21 cellular contexts compared by ENCODE assay signal in genomic region chr3:18734309-18734708, GRCh38.
DNase-seq lines count a peak whose midpoint lies in the region; ATAC-seq and TF ChIP-seq lines count a peak whose summit lies in the region.
"Had no signal": no experiment of that assay in that cellular context is flagged by ENCODE, and none has a peak within 500 bp of the region (broad histone marks: within the 10 kb centered on the region; RNA-seq: fewer than 3 reads in every experiment).

No MANE protein-coding gene starts in this region.

- peak overlapping the region; percentile 71 for H3K27ac Mint-ChIP-seq in activated T-cell treated with anti-CD3 and anti-CD28 coated beads, Interleukin-2, amount 50 U/mL, for 72 hours
- H3K27ac Mint-ChIP-seq in activated T-cell treated with anti-CD3 and anti-CD28 coated beads, Interleukin-2, amount 50 U/mL, for 24 hours = no peak overlapping the region
- H3K27ac Mint-ChIP-seq in CD4-positive, CD25-positive, alpha-beta regulatory T cell = peak overlapping the region in 2 of 3 donors; percentile 4 to 30
- H3K27ac Mint-ChIP-seq in activated T-helper 17 cell treated with anti-CD3 and anti-CD28 coated beads, Interleukin-2, amount 50 U/mL, for 72 hours = peak overlapping the region; percentile 4
- H3K27ac Mint-ChIP-seq: CD14-positive monocyte had no signal

- H3K27me3 ChIP-seq in CD4-positive, CD25-positive, alpha-beta regulatory T cell (ENCODE audit: control insufficient read depth, insufficient read depth, low read length) = no peaks in the 10 kb centered on the region
- H3K27me3 ChIP-seq in transverse colon = no peaks in the 10 kb centered on the region
- H3K27me3 ChIP-seq: BE2C had no signal

- no peak for DNase-seq in activated T-cell treated with anti-CD3 and anti-CD28 coated beads, Interleukin-2, amount 50 U/mL, for 72 hours
- DNase-seq in activated T-cell treated with anti-CD3 and anti-CD28 coated beads, Interleukin-2, amount 50 U/mL, for 24 hours = no peak
- no peak for DNase-seq in CD4-positive, CD25-positive, alpha-beta regulatory T cell
- DNase-seq in NCI-H1694 (lab: John Stamatoyannopoulos, UW) = no peak
- no peak for DNase-seq in transverse colon
- DNase-seq: 8988T; ACHN; AML-193; BE2C; Calu3; CD4-positive, alpha-beta memory T cell; COR-L47; DMS53; DMS79 treated with DMSO at 0.1 percent for 48 hours; GF-D8; GOT3 had no signal

- no peaks in the 10 kb centered on the region for H3K36me3 ChIP-seq in CD4-positive, CD25-positive, alpha-beta regulatory T cell (ENCODE audit: control insufficient read depth, insufficient read depth, low read length)
- H3K36me3 ChIP-seq in transverse colon = no peaks in the 10 kb centered on the region
- H3K36me3 ChIP-seq: BE2C; BLaER1 treated with 17β-estradiol and CSF1 and Interleukin-3, amounts not matched to agents 10 nM and 100 nM; HAP-1 had no signal

- no peak for ATAC-seq in activated T-cell treated with anti-CD3 and anti-CD28 coated beads, Interleukin-2, amount 50 U/mL, for 72 hours (replicated peaks in 1 of 2)
- no peak for ATAC-seq in CD4-positive, CD25-positive, alpha-beta regulatory T cell (ENCODE audit: low read depth in 2 of 2)
- no peak for ATAC-seq in activated T-helper 17 cell treated with anti-CD3 and anti-CD28 coated beads, Interleukin-2, amount 50 U/mL, for 72 hours (replicated peaks)
- ATAC-seq: A549 had no signal

- no peaks in the 10 kb centered on the region for H3K27me3 Mint-ChIP-seq in activated T-cell treated with anti-CD3 and anti-CD28 coated beads, Interleukin-2, amount 50 U/mL, for 72 hours (ENCODE audit: low read depth)
- no peaks in the 10 kb centered on the region for H3K27me3 Mint-ChIP-seq in activated T-cell treated with anti-CD3 and anti-CD28 coated beads, Interleukin-2, amount 50 U/mL, for 24 hours
- H3K27me3 Mint-ChIP-seq in CD4-positive, CD25-positive, alpha-beta regulatory T cell = no peaks in the 10 kb centered on the region
- H3K27me3 Mint-ChIP-seq in activated T-helper 17 cell treated with anti-CD3 and anti-CD28 coated beads, Interleukin-2, amount 50 U/mL, for 72 hours = no peaks in the 10 kb centered on the region
- H3K27me3 Mint-ChIP-seq: CD4-positive, alpha-beta memory T cell had no signal

- WGBS in transverse colon (ENCODE audit: low coverage in 1 of 2), 2 donors = 85 to 94% methylated on average over 2 of the region's 2 CpGs

- peaks cover 3 to 5% of the 10 kb centered on the region in 2 donors for H3K9me3 Mint-ChIP-seq in activated T-cell treated with anti-CD3 and anti-CD28 coated beads, Interleukin-2, amount 50 U/mL, for 72 hours
- H3K9me3 Mint-ChIP-seq in activated T-cell treated with anti-CD3 and anti-CD28 coated beads, Interleukin-2, amount 50 U/mL, for 24 hours = peaks cover 33% of the 10 kb centered on the region
- no peaks in the 10 kb centered on the region for H3K9me3 Mint-ChIP-seq in CD4-positive, CD25-positive, alpha-beta regulatory T cell
- peaks cover 8% of the 10 kb centered on the region for H3K9me3 Mint-ChIP-seq in activated T-helper 17 cell treated with anti-CD3 and anti-CD28 coated beads, Interleukin-2, amount 50 U/mL, for 72 hours
- H3K9me3 Mint-ChIP-seq: CD14-positive monocyte had no signal

- intact Hi-C loops in transverse colon (cut with DNase I; ENCODE audit: low total_unique reads) = no loop called here

- H3K4me1 Mint-ChIP-seq in activated T-cell treated with anti-CD3 and anti-CD28 coated beads, Interleukin-2, amount 50 U/mL, for 72 hours (ENCODE audit: low read depth) = peaks cover 80% of the 10 kb centered on the region
- peaks cover 77% of the 10 kb centered on the region for H3K4me1 Mint-ChIP-seq in activated T-cell treated with anti-CD3 and anti-CD28 coated beads, Interleukin-2, amount 50 U/mL, for 24 hours (ENCODE audit: low read depth)
- peaks cover 9 to 37% (median 25%) of the 10 kb centered on the region in 4 donors for H3K4me1 Mint-ChIP-seq in CD4-positive, CD25-positive, alpha-beta regulatory T cell
- H3K4me1 Mint-ChIP-seq in activated T-helper 17 cell treated with anti-CD3 and anti-CD28 coated beads, Interleukin-2, amount 50 U/mL, for 72 hours = peaks cover 46% of the 10 kb centered on the region

- in situ Hi-C loops in transverse colon (cut with MboI; ENCODE audit: low pct_ligation_motif_present in 1 of 4, low pct_unique_long_range_greater_than_20kb in 1 of 4, low sequenced_read_pairs in 3 of 4) = no loop called here

- no peak for TF ChIP-seq CTCF in transverse colon (IDR thresholded peaks at IDR 0.05)

- peaks cover 12 to 14% of the 10 kb centered on the region in 2 donors for H3K36me3 Mint-ChIP-seq in activated T-cell treated with anti-CD3 and anti-CD28 coated beads, Interleukin-2, amount 50 U/mL, for 72 hours (ENCODE audit: insufficient read depth in 2 of 2)
- peaks cover 41% of the 10 kb centered on the region for H3K36me3 Mint-ChIP-seq in activated T-cell treated with anti-CD3 and anti-CD28 coated beads, Interleukin-2, amount 50 U/mL, for 24 hours (ENCODE audit: low read depth)
- no peaks in the 10 kb centered on the region for H3K36me3 Mint-ChIP-seq in CD4-positive, CD25-positive, alpha-beta regulatory T cell
- peaks cover 6% of the 10 kb centered on the region for H3K36me3 Mint-ChIP-seq in activated T-helper 17 cell treated with anti-CD3 and anti-CD28 coated beads, Interleukin-2, amount 50 U/mL, for 72 hours (ENCODE audit: low read depth)
- H3K36me3 Mint-ChIP-seq: CD14-positive monocyte had no signal

- H3K9me3 ChIP-seq in CD4-positive, CD25-positive, alpha-beta regulatory T cell (ENCODE audit: control insufficient read depth in 2 of 2, low read length in 2 of 2) = no peaks in the 10 kb centered on the region
- no peaks in the 10 kb centered on the region for H3K9me3 ChIP-seq in transverse colon
- H3K9me3 ChIP-seq: A549; BE2C; BLaER1 treated with 17β-estradiol and CSF1 and Interleukin-3, amounts not matched to agents 10 nM and 100 nM; HAP-1 had no signal

- H3K4me1 ChIP-seq in CD4-positive, CD25-positive, alpha-beta regulatory T cell (ENCODE audit: control insufficient read depth, insufficient read depth, low read length, poor library complexity, severe bottlenecking) = no peaks in the 10 kb centered on the region
- H3K4me1 ChIP-seq in transverse colon = no peaks in the 10 kb centered on the region
- H3K4me1 ChIP-seq: A549, BE2C had no signal

- H3K4me3 ChIP-seq in CD4-positive, CD25-positive, alpha-beta regulatory T cell (ENCODE audit: low read depth, low read length) = no peak overlapping the region
- no peak overlapping the region for H3K4me3 ChIP-seq in transverse colon
- H3K4me3 ChIP-seq: A549; BLaER1 treated with 17β-estradiol and CSF1 and Interleukin-3, amounts not matched to agents 10 nM and 100 nM; HAP-1 had no signal

- no peak overlapping the region for H3K4me3 Mint-ChIP-seq in activated T-cell treated with anti-CD3 and anti-CD28 coated beads, Interleukin-2, amount 50 U/mL, for 72 hours
- H3K4me3 Mint-ChIP-seq in activated T-cell treated with anti-CD3 and anti-CD28 coated beads, Interleukin-2, amount 50 U/mL, for 24 hours = no peak overlapping the region
- no peak overlapping the region for H3K4me3 Mint-ChIP-seq in CD4-positive, CD25-positive, alpha-beta regulatory T cell
- no peak overlapping the region for H3K4me3 Mint-ChIP-seq in activated T-helper 17 cell treated with anti-CD3 and anti-CD28 coated beads, Interleukin-2, amount 50 U/mL, for 72 hours
- H3K4me3 Mint-ChIP-seq: CD14-positive monocyte; CD4-positive, alpha-beta memory T cell had no signal

- no peak for TF ChIP-seq POLR2A in transverse colon (IDR thresholded peaks at IDR 0.05)

- H3K27ac ChIP-seq in CD4-positive, CD25-positive, alpha-beta regulatory T cell (ENCODE audit: insufficient read depth, low read length, poor library complexity, severe bottlenecking) = no peak overlapping the region
- H3K27ac ChIP-seq in transverse colon = no peak overlapping the region
- H3K27ac ChIP-seq: A549; BLaER1 treated with 17β-estradiol and CSF1 and Interleukin-3, amounts not matched to agents 10 nM and 100 nM had no signal

- TF ChIP-seq EP300 in transverse colon (IDR thresholded peaks at IDR 0.05; ENCODE audit: low read depth) = no peak
